8 cellular contexts compared by ENCODE assay signal in genomic region chr12:388547-389137, GRCh38. TPM values are rescaled to one million over a fixed set of nuclear protein-coding genes. Genes with fewer than 3 reads are reported as not detected.
DNase-seq lines count a peak whose midpoint lies in the region; ATAC-seq and TF ChIP-seq lines count a peak whose summit lies in the region.

No MANE protein-coding gene starts in this region.

- H3K14ac ChIP-seq in trophoblast cell (ENCODE audit: low read length): peak overlapping the region; percentile 58

- H3K4ac ChIP-seq in trophoblast cell (ENCODE audit: low read depth, low read length): peak overlapping the region; percentile 87

- no peak overlapping the region for H2BK5ac ChIP-seq in trophoblast cell (ENCODE audit: low read depth, low read length, poor library complexity)

- H3K4me2 ChIP-seq in trophoblast cell (ENCODE audit: low read length): peak overlapping the region; percentile 64

- peaks cover 6% of the 10 kb centered on the region for H3K79me1 ChIP-seq in trophoblast cell (ENCODE audit: low read length)

- POLR2A ChIA-PET in AG04449 (lab: Yijun Ruan, JAX): interaction anchor here (0.7 to 0.8 kb wide), 2 partner anchors 12 to 373 kb away, joined by 4 to 7 read pairs; partner anchors contain the start of gene CCDC77

- H3K27ac ChIP-seq in trophoblast cell (ENCODE audit: low read depth, low read length): peak overlapping the region; percentile 87

- TF ChIP-seq CTCF in AG04449 (IDR thresholded peaks at IDR 0.05; ENCODE audit: insufficient read depth, low read length, missing control alignments): no peak

- peaks cover 38% of the 10 kb centered on the region for H3K4me1 Mint-ChIP-seq in activated CD8-positive, alpha-beta memory T cell treated with anti-CD3 and anti-CD28 coated beads, Interleukin-2, amount 10 ng/mL, durations not matched to agents 7 days and 5 days

- WGBS in trophoblast cell (ENCODE audit: extremely low coverage, insufficient coverage, insufficient read length): no CpG with 5 or more reads among the region's 35 CpGs

- H2BK120ac ChIP-seq in trophoblast cell (ENCODE audit: insufficient read depth, low read length, poor library complexity): peak overlapping the region; percentile 32

- peak overlapping the region; percentile 75 for H2AFZ ChIP-seq in trophoblast cell (ENCODE audit: insufficient read depth, low read length, poor library complexity)

- no peaks in the 10 kb centered on the region for H3K9me3 Mint-ChIP-seq in activated CD8-positive, alpha-beta memory T cell treated with anti-CD3 and anti-CD28 coated beads, Interleukin-2, amount 10 ng/mL, durations not matched to agents 7 days and 5 days (ENCODE audit: low read depth)

- peak overlapping the region; percentile 99 for H3K27ac Mint-ChIP-seq in activated CD8-positive, alpha-beta memory T cell treated with anti-CD3 and anti-CD28 coated beads, Interleukin-2, amount 10 ng/mL, durations not matched to agents 7 days and 5 days

- no peaks in the 10 kb centered on the region for H3K9me3 ChIP-seq in trophoblast cell (ENCODE audit: insufficient read depth, low read depth, low read length)

- H2AK5ac ChIP-seq in trophoblast cell (ENCODE audit: low read length): no peak overlapping the region

- H3K27me3 Mint-ChIP-seq in activated CD8-positive, alpha-beta memory T cell treated with anti-CD3 and anti-CD28 coated beads, Interleukin-2, amount 10 ng/mL, durations not matched to agents 7 days and 5 days: no peaks in the 10 kb centered on the region

- H3K36me3 Mint-ChIP-seq in activated CD8-positive, alpha-beta memory T cell treated with anti-CD3 and anti-CD28 coated beads, Interleukin-2, amount 10 ng/mL, durations not matched to agents 7 days and 5 days: peaks cover 26% of the 10 kb centered on the region

- H4K12ac ChIP-seq in trophoblast cell (ENCODE audit: low read depth, low read length): peak overlapping the region; percentile 92

- H3K79me2 ChIP-seq in trophoblast cell (ENCODE audit: control insufficient read depth, insufficient read depth, low read length, poor library complexity): peaks cover 12% of the 10 kb centered on the region

- no peak overlapping the region for H2BK12ac ChIP-seq in trophoblast cell (ENCODE audit: low read length)

- H3K23ac ChIP-seq in trophoblast cell (ENCODE audit: low read length): no peak overlapping the region

- H4K91ac ChIP-seq in trophoblast cell (ENCODE audit: low read depth, low read length): peak overlapping the region; percentile 84

- H3K9ac ChIP-seq in trophoblast cell (ENCODE audit: low read length): peak overlapping the region; percentile 94

- no peaks in the 10 kb centered on the region for H3K27me3 ChIP-seq in trophoblast cell (ENCODE audit: insufficient read depth, low read length)

- ATAC-seq in GM19395 (IDR thresholded peaks at IDR 0.05; ENCODE audit: unreplicated experiment) (peak; percentile 48), HG03571 (IDR thresholded peaks at IDR 0.05; ENCODE audit: unreplicated experiment) (peak; percentile 39)
- peak; percentile 44 for ATAC-seq in activated CD8-positive, alpha-beta memory T cell treated with anti-CD3 and anti-CD28 coated beads, Interleukin-2, amount 10 ng/mL, durations not matched to agents 7 days and 5 days

- H3K36me3 ChIP-seq in trophoblast cell (ENCODE audit: control insufficient read depth in 1 of 2, insufficient read depth in 2 of 2, low read length in 2 of 2): peaks cover 5 to 9% of the 10 kb centered on the region in 2 experiments

- peak overlapping the region; percentile 88 for H3K4me3 Mint-ChIP-seq in activated CD8-positive, alpha-beta memory T cell treated with anti-CD3 and anti-CD28 coated beads, Interleukin-2, amount 10 ng/mL, durations not matched to agents 7 days and 5 days

- H3K4me1 ChIP-seq in trophoblast cell (ENCODE audit: control insufficient read depth in 1 of 2, insufficient read depth in 2 of 2, low read length in 2 of 2): peaks cover 0 to 2% of the 10 kb centered on the region in 2 experiments

- DNase-seq in AG04449 (ENCODE audit: low read depth, low spot score) (no peak), foreskin melanocyte (peak; percentile 30), trophoblast cell (peak in 1 of 2 donors; percentile 33), KG1 (lab: John Stamatoyannopoulos, UW) (no peak), NCI-H2171 (lab: John Stamatoyannopoulos, UW) (no peak)
- peak; percentile 80 for DNase-seq in activated CD8-positive, alpha-beta memory T cell treated with anti-CD3 and anti-CD28 coated beads, Interleukin-2, amount 10 ng/mL, durations not matched to agents 7 days and 5 days

- H3K4me3 ChIP-seq in AG04449 (ENCODE audit: low read depth, low read length) (peak overlapping the region; percentile 97), trophoblast cell (ENCODE audit: low read depth, low read length) (peak overlapping the region; percentile 90)

- H4K8ac ChIP-seq in trophoblast cell (ENCODE audit: low read depth, low read length): peak overlapping the region; percentile 89

- CTCF ChIA-PET in AG04449 (lab: Yijun Ruan, JAX): interaction anchor here (1.0 to 1.4 kb wide), 2 partner anchors 11 to 13 kb away, joined by 3 read pairs; partner anchors contain the start of gene CCDC77
- CTCF ChIA-PET in activated CD8-positive, alpha-beta memory T cell treated with anti-CD3 and anti-CD28 coated beads, Interleukin-2, amount 10 ng/mL, durations not matched to agents 7 days and 5 days (lab: Charles Lee): interaction anchor here (0.9 to 4.5 kb wide), 2 partner anchors 9 to 12 kb away, joined by 4 to 39 read pairs; partner anchors contain the start of gene CCDC77

- peak overlapping the region; percentile 29 for H3K18ac ChIP-seq in trophoblast cell (ENCODE audit: low read length)

RNA-seq across cellular contexts. Expression of gene KDM5A, which starts 0.5 kb away (rescaled TPM):
- total RNA-seq in activated CD8-positive, alpha-beta memory T cell treated with anti-CD3 and anti-CD28 coated beads, Interleukin-2, amount 10 ng/mL, durations not matched to agents 7 days and 5 days: 100 to 1,000 TPM; 101 to 108 TPM
- polyA plus RNA-seq in trophoblast cell (2013): 19.7 and 22.9 TPM in 2 replicates

RNA-seq across cellular contexts. Expression of gene CCDC77, which starts 12.8 kb away (rescaled TPM):
- 10 to 100 TPM; 19.5 to 20.2 TPM for total RNA-seq in activated CD8-positive, alpha-beta memory T cell treated with anti-CD3 and anti-CD28 coated beads, Interleukin-2, amount 10 ng/mL, durations not matched to agents 7 days and 5 days
- polyA plus RNA-seq in trophoblast cell (2013): 16.0 and 17.0 TPM in 2 replicates

Comparison
In these comparisons a context has a peak if more than half of its experiments do, and no peak if none do; other contexts are left out.
1. DNase-seq: peak in activated CD8-positive, alpha-beta memory T cell treated with anti-CD3 and anti-CD28 coated beads, Interleukin-2, amount 10 ng/mL, durations not matched to agents 7 days and 5 days (single experiment) and foreskin melanocyte (single experiment); none in AG04449 (single experiment), KG1 (single experiment) and NCI-H2171 (single experiment).
2. Peak in every context shown above with its lines, with median percentiles within 50 percentile points of each other: ATAC-seq.